Comparison of ENCODE assay signal across 8 cellular contexts in genomic region chr4:1289232-1290164, GRCh38.
DNase-seq lines count a peak whose midpoint lies in the region; ATAC-seq, FAIRE-seq and TF ChIP-seq lines count a peak whose summit lies in the region.

MAEA (plus strand) TSS chr4:1289891; CDS start chr4:1289914, 23 bp downstream.

- ATAC-seq in GM19035 (IDR thresholded peaks at IDR 0.05; ENCODE audit: unreplicated experiment) (peak; percentile 94), HG03354 (IDR thresholded peaks at IDR 0.05; ENCODE audit: poor library complexity, severe bottlenecking, unreplicated experiment) (peak; percentile 96)
- peak; percentile 97 to 98 for ATAC-seq in activated CD4-positive, CD25-positive, alpha-beta regulatory T cell treated with anti-CD3 and anti-CD28 coated beads, Interleukin-2, amount 50 U/mL, for 24 hours

- no peak for TF ChIP-seq CTCF in AG09319 (IDR thresholded peaks at IDR 0.05; ENCODE audit: low read depth, low read length)

- peak; percentile 86 for DNase-seq in AG09319 (ENCODE audit: extremely low read depth, low read depth)
- DNase-seq in NCI-H446 treated with DMSO at 0.1 percent for 48 hours (lab: John Stamatoyannopoulos, UW) = peak; percentile 78
- DNase-seq in cerebellar cortex (ENCODE audit: low spot score) = peak; percentile 97
- DNase-seq in stimulated activated CD4-positive, alpha-beta T cell treated with anti-CD3 and anti-CD28 coated beads, Interleukin-12 subunit alpha, Interleukin-12 subunit beta, amount 100 ng/mL, for 4 hours = peak; percentile 94

- FAIRE-seq in islet of Langerhans (lab: Jason Lieb, UNC) = peak; percentile 75

Comparison
In these comparisons a context has a peak if more than half of its experiments do, and no peak if none do; other contexts are left out.
1. Peak in every context shown above with its lines: DNase-seq and ATAC-seq.